10 cellular contexts compared by ENCODE assay signal in the genomic region with DNA sequence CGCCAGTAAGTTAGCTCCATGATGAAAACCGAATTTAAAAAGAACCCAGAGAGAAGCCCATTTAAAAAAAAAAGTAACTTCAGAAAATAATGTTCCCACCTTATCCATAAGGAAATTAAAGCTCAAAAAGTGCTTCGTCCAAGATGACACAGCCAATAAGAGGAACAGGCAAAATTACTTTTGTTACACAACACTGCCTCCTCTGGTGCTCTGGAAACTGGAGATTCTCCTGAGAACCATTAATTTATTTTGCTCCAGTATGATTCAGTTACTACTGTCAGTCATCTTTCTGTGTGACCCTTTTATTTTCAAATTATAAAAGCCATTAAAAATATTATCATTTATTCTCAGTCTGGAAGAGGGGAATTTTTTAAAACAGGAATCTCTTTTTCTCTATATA. TPM values are rescaled to one million over a fixed set of nuclear protein-coding genes. Genes with fewer than 3 reads are reported as not detected.
DNase-seq lines count a peak whose midpoint lies in the region; ATAC-seq, FAIRE-seq and TF ChIP-seq lines count a peak whose summit lies in the region.
"Had no signal": no experiment of that assay in that cellular context is flagged by ENCODE, and none has a peak within 500 bp of the region (broad histone marks: within the 10 kb centered on the region; RNA-seq: fewer than 3 reads in every experiment).

No MANE protein-coding gene starts in this region.

- peak; percentile 5 for FAIRE-seq in RCC 7860 (lab: Jason Lieb, UNC)
- FAIRE-seq: GM18507 had no signal

- no peaks in the 10 kb centered on the region for H3K36me3 Mint-ChIP-seq in activated naive CD4-positive, alpha-beta T cell treated with anti-CD3 and anti-CD28 coated beads for 36 hours (ENCODE audit: low read depth)

- H3K4me3 Mint-ChIP-seq in activated naive CD4-positive, alpha-beta T cell treated with anti-CD3 and anti-CD28 coated beads for 36 hours, result no peak overlapping the region

- intact Hi-C loops in activated naive CD4-positive, alpha-beta T cell treated with anti-CD3 and anti-CD28 coated beads for 36 hours (cut with micrococcal nuclease), result loop anchor here (1.0 to 10.0 kb wide), 3 partner anchors 17 to 461 kb away; no protein-coding TSS in a partner anchor

- H3K4me3 ChIP-seq in fibroblast of the aortic adventitia (ENCODE audit: low read depth, low read length), result no peak overlapping the region

- no peaks in the 10 kb centered on the region for H3K9me3 Mint-ChIP-seq in activated naive CD4-positive, alpha-beta T cell treated with anti-CD3 and anti-CD28 coated beads for 36 hours

- CTCF ChIA-PET in activated naive CD4-positive, alpha-beta T cell treated with anti-CD3 and anti-CD28 coated beads for 36 hours (lab: Charles Lee), result interaction anchor here (0.6 to 3.7 kb wide), 9 partner anchors 12 to 276 kb away, joined by 3 to 34 read pairs (median 3); no protein-coding TSS in a partner anchor

- DNase-seq in A172 (ENCODE audit: low spot score), result peak; percentile 44
- peak; percentile 9 for DNase-seq in RCC 7860 (ENCODE audit: low spot score)
- peak; percentile 65 for DNase-seq in fibroblast of the aortic adventitia (ENCODE audit: low read depth)
- no peak for DNase-seq in activated effector memory CD4-positive, alpha-beta T cell treated with Interleukin-2 at 50 U/mL for 16 hours
- DNase-seq in activated naive CD4-positive, alpha-beta T cell treated with anti-CD3 and anti-CD28 coated beads for 36 hours, result no peak
- DNase-seq in NCI-H2029 treated with DMSO at 0.1 percent for 48 hours (lab: John Stamatoyannopoulos, UW), result no peak

- H3K27me3 Mint-ChIP-seq in activated naive CD4-positive, alpha-beta T cell treated with anti-CD3 and anti-CD28 coated beads for 36 hours (ENCODE audit: low read depth), result no peaks in the 10 kb centered on the region

- H3K27ac Mint-ChIP-seq in activated naive CD4-positive, alpha-beta T cell treated with anti-CD3 and anti-CD28 coated beads for 36 hours, result no peak overlapping the region

- peaks cover 27% of the 10 kb centered on the region for H3K4me1 Mint-ChIP-seq in activated naive CD4-positive, alpha-beta T cell treated with anti-CD3 and anti-CD28 coated beads for 36 hours (ENCODE audit: low read depth)

- ATAC-seq in GM18907 (IDR thresholded peaks at IDR 0.05; ENCODE audit: unreplicated experiment), result no peak

- TF ChIP-seq CTCF in GM12873 (IDR thresholded peaks at IDR 0.05; ENCODE audit: insufficient read depth, low read depth, low read length, missing control alignments) (peak; percentile 20), fibroblast of the aortic adventitia (IDR thresholded peaks at IDR 0.05; ENCODE audit: insufficient read depth, low read length) (peak; percentile 51)

RNA-seq across cellular contexts. Expression of a gene that starts 2.0 kb away (rescaled TPM):
- 12.5 and 14.2 TPM in 2 replicates for total RNA-seq in A172 (2014; rRNA removed; shearing (Covaris generic))
- total RNA-seq in fibroblast of the aortic adventitia (ENCODE audit: low replicate concordance), result 17.6 and 29.1 TPM in 2 replicates
- total RNA-seq in activated naive CD4-positive, alpha-beta T cell treated with anti-CD3 and anti-CD28 coated beads for 36 hours, result 10 to 100 TPM; 15.7 to 16.2 TPM

RNA-seq across cellular contexts. Expression of a gene that starts 42.9 kb away (rescaled TPM):
- 1.2 TPM in 1 of 2 replicates, not detected in the other for total RNA-seq in A172 (2014; rRNA removed; shearing (Covaris generic))
- not detected in 2 replicates for total RNA-seq in fibroblast of the aortic adventitia (ENCODE audit: low replicate concordance)
- total RNA-seq in activated naive CD4-positive, alpha-beta T cell treated with anti-CD3 and anti-CD28 coated beads for 36 hours, result not detected
- total RNA-seq: T-helper 1 cell treated with Interleukin-12 subunit alpha and Interleukin-12 subunit beta and Interleukin-4 antibody, amounts not matched to agents 30 ng/mL and 1 ng/mL, for 36 hours had no signal

Comparison
In these comparisons a context has a peak if more than half of its experiments do, and no peak if none do; other contexts are left out.
1. DNase-seq: peak in A172 (single experiment), RCC 7860 (single experiment) and fibroblast of the aortic adventitia (single experiment); none in activated effector memory CD4-positive, alpha-beta T cell treated with Interleukin-2 at 50 U/mL for 16 hours (single experiment), activated naive CD4-positive, alpha-beta T cell treated with anti-CD3 and anti-CD28 coated beads for 36 hours (single experiment) and NCI-H2029 treated with DMSO at 0.1 percent for 48 hours (single experiment).